ENCODE assay signal across 8 cellular contexts in the genomic region with DNA sequence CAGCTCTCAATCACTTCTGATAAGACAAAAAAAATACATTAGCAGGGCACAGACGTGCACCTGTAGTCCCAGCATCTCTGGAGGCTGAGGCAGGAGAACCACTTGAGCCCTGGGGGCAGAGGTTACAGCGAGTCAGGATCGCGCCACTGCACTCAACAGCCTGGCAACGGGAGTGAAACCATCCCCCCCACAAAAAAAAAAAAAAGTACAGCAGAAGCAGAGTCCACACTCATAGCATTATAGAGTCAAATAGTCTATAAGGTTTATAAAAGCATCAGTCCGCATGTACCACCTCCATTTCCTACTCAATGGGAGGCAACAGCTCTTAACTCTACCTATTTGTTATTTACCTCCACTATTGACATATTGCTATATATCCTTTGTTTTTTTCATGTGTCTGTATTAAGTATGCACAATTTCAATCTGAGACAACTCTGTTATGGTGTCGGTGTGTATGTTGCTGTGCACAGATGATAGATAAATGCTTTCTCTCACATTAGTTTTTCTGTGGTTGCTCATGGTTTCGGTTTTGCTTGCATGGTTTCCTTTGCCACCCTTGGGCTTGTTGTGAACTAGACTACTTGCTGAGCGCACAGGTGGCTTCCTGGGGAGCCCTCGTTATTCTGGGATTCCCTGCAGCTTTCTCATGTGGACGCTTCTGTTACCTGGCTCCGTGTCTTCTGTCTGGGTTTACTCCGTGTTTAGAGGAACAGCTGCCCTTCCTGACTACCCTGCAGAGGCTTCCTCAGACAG. TPM values are rescaled to one million over a fixed set of nuclear protein-coding genes. Genes with fewer than 3 reads are reported as not detected.
A peak's percentile ranks its signal among the peaks of the same experiment; 100 is the strongest.
DNase-seq lines count a peak whose midpoint lies in the region; ATAC-seq and TF ChIP-seq lines count a peak whose summit lies in the region.

No MANE protein-coding gene starts in this region.

- no TSS peak for BruUV-seq in A673 (replicated peaks; lab: Mats Ljungman, UMichigan)

- H3K9me3 ChIP-seq in SU-DHL-6 (ENCODE audit: insufficient read depth, low read length) (no peaks in the 10 kb centered on the region), A673 (ENCODE audit: low read depth, low read length, poor library complexity, severe bottlenecking) (no peaks in the 10 kb centered on the region)

- no peak overlapping the region for H3K27ac ChIP-seq in SU-DHL-6 (ENCODE audit: low read depth, low read length)
- no peak overlapping the region for H3K27ac ChIP-seq in A673 (ENCODE audit: low read depth, low read length, poor library complexity, severe bottlenecking)

- H3K36me3 ChIP-seq in SU-DHL-6 (ENCODE audit: low read length) (no peaks in the 10 kb centered on the region), A673 (ENCODE audit: insufficient read depth, low read length, poor library complexity, severe bottlenecking) (peaks cover 87% of the 10 kb centered on the region)

- H3K9ac ChIP-seq in SU-DHL-6 (ENCODE audit: low read length): no peak overlapping the region

- no peaks in the 10 kb centered on the region for H3K79me2 ChIP-seq in SU-DHL-6 (ENCODE audit: insufficient read depth, low read length)

- H3K27me3 ChIP-seq in SU-DHL-6 (ENCODE audit: low read length): no peaks in the 10 kb centered on the region
- H3K27me3 ChIP-seq in A673 (replicated peaks; ENCODE audit: insufficient read depth, low read depth, low read length, poor library complexity): no peaks in the 10 kb centered on the region

- ATAC-seq in GM19043 (IDR thresholded peaks at IDR 0.05; ENCODE audit: low read depth, unreplicated experiment) (peak; percentile 96), HG02943 (IDR thresholded peaks at IDR 0.05; ENCODE audit: low read depth, unreplicated experiment) (peak; percentile 97)

- H3K4me1 ChIP-seq in A673 (ENCODE audit: insufficient read depth, low read length, poor library complexity, severe bottlenecking): no peaks in the 10 kb centered on the region

- H3K4me2 ChIP-seq in SU-DHL-6 (ENCODE audit: low read depth, low read length, poor library complexity, severe bottlenecking): peak overlapping the region; percentile 37

- H4K20me1 ChIP-seq in SU-DHL-6 (ENCODE audit: low read depth, low read length): no peaks in the 10 kb centered on the region

- no peak for TF ChIP-seq CTCF in SU-DHL-6 (IDR thresholded peaks at IDR 0.05; ENCODE audit: insufficient read depth, low read length, poor library complexity, severe bottlenecking)
- TF ChIP-seq CTCF in A673 (conservative IDR thresholded peaks at IDR 0.05; ENCODE audit: low read depth, low read length): no peak

- no peaks in the 10 kb centered on the region for H3K9me2 ChIP-seq in SU-DHL-6 (replicated peaks; ENCODE audit: insufficient read depth, low read length)

- DNase-seq in mesenteric fat pad (ENCODE audit: low spot score) (peak; percentile 22), DMS114 treated with DMSO at 0.1 percent for 48 hours (lab: John Stamatoyannopoulos, UW; ENCODE audit: unreplicated experiment) (no peak), DMS 273 treated with DMSO at 0.1 percent for 48 hours (lab: John Stamatoyannopoulos, UW) (no peak), A673 (ENCODE audit: low spot score) (no peak), NCI-H1092 treated with DMSO at 0.1 percent for 48 hours (lab: John Stamatoyannopoulos, UW) (no peak)

- CTCF ChIA-PET in A673 (lab: Charles Lee): no interaction called here

- POLR2A ChIA-PET in A673 (lab: Charles Lee; ENCODE audit: low non-redundant PET): no interaction called here

- no peak overlapping the region for H2AFZ ChIP-seq in SU-DHL-6 (ENCODE audit: low read depth, low read length, severe bottlenecking)

- H3K4me3 ChIP-seq in SU-DHL-6 (ENCODE audit: insufficient read depth, low read length, poor library complexity, severe bottlenecking) (no peak overlapping the region), A673 (ENCODE audit: low read depth, low read length, poor library complexity, severe bottlenecking) (no peak overlapping the region)

- no peaks in the 10 kb centered on the region for H3F3A ChIP-seq in SU-DHL-6 (ENCODE audit: insufficient read depth)

- intact Hi-C loops in A673 (cut with micrococcal nuclease; ENCODE audit: unreplicated experiment): no loop called here

RNA-seq across cellular contexts. Expression of gene PROSER2, which starts 40.4 kb away (rescaled TPM):
- 9.1 TPM for total RNA-seq in mesenteric fat pad
- 37.1 and 40.4 TPM in 2 replicates for total RNA-seq in A673 (2021)
